In the genomic region with DNA sequence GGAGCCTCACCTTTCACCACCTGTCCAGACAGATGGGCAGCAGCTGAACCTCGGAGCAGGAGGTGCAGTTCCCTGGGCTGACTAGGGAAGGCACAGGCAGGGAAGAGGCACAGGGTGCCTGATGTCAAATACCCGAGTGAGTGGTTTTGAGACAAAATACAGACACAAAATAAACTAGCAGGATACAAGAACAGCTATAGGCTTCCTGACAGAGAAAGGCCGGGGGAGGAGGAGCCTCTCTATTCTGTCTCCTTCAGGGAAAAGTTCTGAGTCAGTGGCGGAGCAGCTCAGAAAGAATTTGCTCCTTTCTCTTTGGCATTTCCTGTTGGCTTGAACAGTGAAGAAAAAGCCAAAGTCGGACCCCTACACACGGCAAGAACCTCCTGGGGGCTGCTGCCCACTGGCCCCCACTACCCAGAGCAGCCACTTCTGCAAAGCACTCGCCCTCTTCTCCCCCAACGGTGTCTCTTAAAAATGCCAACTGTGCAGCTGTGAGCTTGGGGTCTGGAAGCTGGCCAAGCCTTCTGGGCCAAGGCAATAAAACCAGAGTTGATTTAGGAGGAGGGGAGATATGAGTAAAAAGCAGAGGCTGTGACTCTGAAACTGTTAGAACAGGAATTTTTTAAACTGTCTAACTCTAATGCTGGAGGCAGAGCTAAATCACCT, we compare ENCODE assay signal across 8 cellular contexts. TPM values are rescaled to one million over a fixed set of nuclear protein-coding genes. Genes with fewer than 3 reads are reported as not detected.
DNase-seq lines count a peak whose midpoint lies in the region; ATAC-seq, FAIRE-seq and TF ChIP-seq lines count a peak whose summit lies in the region.

No MANE protein-coding gene starts in this region.

- H3K9ac ChIP-seq in keratinocyte (ENCODE audit: control insufficient read depth, extremely low read depth, insufficient read depth, low read length): peak overlapping the region; percentile 13

- peaks cover 26% of the 10 kb centered on the region for H3K4me1 ChIP-seq in keratinocyte (ENCODE audit: control insufficient read depth, extremely low read depth, insufficient read depth, low read length)
- H3K4me1 ChIP-seq in testis: peaks cover 13% of the 10 kb centered on the region

- ATAC-seq in GM18520 (IDR thresholded peaks at IDR 0.05; ENCODE audit: unreplicated experiment) (no peak), GM18505 (IDR thresholded peaks at IDR 0.05; ENCODE audit: unreplicated experiment) (no peak)

- peak overlapping the region; percentile 28 for H3K27ac ChIP-seq in keratinocyte (ENCODE audit: control insufficient read depth, insufficient read depth, low read length)
- H3K27ac ChIP-seq in testis: peak overlapping the region in 1 of 2 donors; percentile 74

- H3K9me3 ChIP-seq in keratinocyte (ENCODE audit: control insufficient read depth, low read depth, low read length) (no peaks in the 10 kb centered on the region), testis (no peaks in the 10 kb centered on the region)

- DNase-seq in DMS79 (lab: John Stamatoyannopoulos, UW) (peak; percentile 54), NCI-H2029 treated with DMSO at 0.1 percent for 48 hours (lab: John Stamatoyannopoulos, UW) (peak; percentile 64), astrocyte of the spinal cord (ENCODE audit: low read depth, low spot score) (peak; percentile 98), keratinocyte (ENCODE audit: low read depth, low spot score) (no peak), testis (peak; percentile 72)
- DNase-seq in stimulated activated CD4-positive, alpha-beta T cell treated with anti-CD3 and anti-CD28 coated beads, Interleukin-4, amount 100 ng/mL, for 1 hour: no peak

- TF ChIP-seq POLR2A in testis (IDR thresholded peaks at IDR 0.05): no peak
- TF ChIP-seq POLR2A in GM18505 (IDR thresholded peaks at IDR 0.05; ENCODE audit: borderline replicate concordance, extremely low read depth, insufficient read depth, insufficient read length): no peak

- H2AFZ ChIP-seq in keratinocyte (ENCODE audit: control insufficient read depth, low read length): no peak overlapping the region

- dilution Hi-C loops in keratinocyte (cut with MboI; ENCODE audit: extremely low pct_ligation_motif_present, low sequenced_read_pairs): no loop called here

- H3K36me3 ChIP-seq in keratinocyte (ENCODE audit: control insufficient read depth in 2 of 2, extremely low read depth in 1 of 2, insufficient read depth in 2 of 2, low read length in 2 of 2): peaks cover 34 to 62% of the 10 kb centered on the region in 2 experiments
- no peaks in the 10 kb centered on the region for H3K36me3 ChIP-seq in testis (ENCODE audit: low read depth, missing control alignments)

- peaks cover 2% of the 10 kb centered on the region for H3K9me1 ChIP-seq in keratinocyte (ENCODE audit: control insufficient read depth, extremely low read depth, insufficient read depth, low read length)

- peak; percentile 78 for FAIRE-seq in keratinocyte (lab: Jason Lieb, UNC)

- in situ Hi-C loops in astrocyte of the spinal cord (cut with HindIII; ENCODE audit: low sequenced_read_pairs): no loop called here

- H4K20me1 ChIP-seq in keratinocyte (ENCODE audit: control insufficient read depth, extremely low read depth, insufficient read depth, low read length): peaks cover 3% of the 10 kb centered on the region

- H3K4me3 ChIP-seq in astrocyte of the spinal cord (ENCODE audit: low read depth, low read length) (no peak overlapping the region), keratinocyte (ENCODE audit: control insufficient read depth in 2 of 3, extremely low read depth in 1 of 3, insufficient read depth in 2 of 3, low read depth in 1 of 3, low read length in 3 of 3) (peak overlapping the region in 2 of 3 experiments; percentile 18 to 29), testis (no peak overlapping the region)

- H3K4me2 ChIP-seq in keratinocyte (ENCODE audit: control insufficient read depth, extremely low read depth, insufficient read depth, low read depth, low read length): peak overlapping the region; percentile 84

- 23 to 41% methylated on average over 8 of the region's 8 CpGs for WGBS in testis, 2 donors

- intact Hi-C loops in testis (cut with DNase I; ENCODE audit: low total_unique reads): no loop called here

- no peak for TF ChIP-seq CTCF in astrocyte of the spinal cord (IDR thresholded peaks at IDR 0.05; ENCODE audit: low read depth, low read length)
- TF ChIP-seq CTCF in keratinocyte (optimal IDR thresholded peaks at IDR 0.05 in 1 of 3, IDR thresholded peaks at IDR 0.05 in 1 of 3, conservative IDR thresholded peaks at IDR 0.05 in 1 of 3; ENCODE audit: extremely low read depth in 1 of 3, insufficient read depth in 2 of 3, low read length in 3 of 3): no peak
- no peak for TF ChIP-seq CTCF in testis (IDR thresholded peaks at IDR 0.05)

- no peaks in the 10 kb centered on the region for H3K27me3 ChIP-seq in keratinocyte (ENCODE audit: control insufficient read depth, extremely low read depth, insufficient read depth, low read length)
- no peaks in the 10 kb centered on the region for H3K27me3 ChIP-seq in testis

- H3K79me2 ChIP-seq in keratinocyte (ENCODE audit: control insufficient read depth, insufficient read depth, low read length): peaks cover 3% of the 10 kb centered on the region

RNA-seq across cellular contexts. Expression of gene FAAP100, which starts 14.4 kb away (rescaled TPM):
- polyA plus RNA-seq in keratinocyte (3.8 to 7.4 TPM (median 6.9 TPM) in 3 replicates), testis (ENCODE audit: insufficient read depth, low read depth, low replicate concordance) (17.6 TPM)
- 2.7 TPM for polyA plus RNA-seq in keratinocyte (2011; ENCODE audit: low read depth)
- polyA plus RNA-seq in keratinocyte (2011; cell fraction: cytosol; rRNA removed): 3.7 and 9.0 TPM in 2 replicates
- 13.2 and 18.1 TPM in 2 replicates for polyA plus RNA-seq in keratinocyte (2011; cell fraction: nucleus; rRNA removed)
- 8.1 and 11.7 TPM in 2 replicates for polyA plus RNA-seq in keratinocyte (2012; ENCODE audit: low replicate concordance)
- polyA minus RNA-seq in keratinocyte: 6.2 to 11.1 TPM (median 10.2 TPM) in 3 replicates
- polyA minus RNA-seq in keratinocyte (2011; cell fraction: cytosol; rRNA and poly(A)+ RNA removed): 16.1 TPM
- 14.0 and 14.1 TPM in 2 replicates for polyA minus RNA-seq in keratinocyte (2011; cell fraction: nucleus; rRNA and poly(A)+ RNA removed)
- 10 to 100 TPM; 42.6 to 45.8 TPM for total RNA-seq in testis

RNA-seq across cellular contexts. Expression of gene FSCN2, which starts 38.4 kb away (rescaled TPM):
- polyA plus RNA-seq in keratinocyte (not detected in 3 replicates), testis (ENCODE audit: insufficient read depth, low read depth, low replicate concordance) (0.37 TPM)
- not detected for polyA plus RNA-seq in keratinocyte (2011; ENCODE audit: low read depth)
- polyA plus RNA-seq in keratinocyte (2011; cell fraction: cytosol; rRNA removed): not detected in 2 replicates
- polyA plus RNA-seq in keratinocyte (2011; cell fraction: nucleus; rRNA removed): 0.09 and 0.19 TPM in 2 replicates
- not detected in 2 replicates for polyA plus RNA-seq in keratinocyte (2012; ENCODE audit: low replicate concordance)
- polyA minus RNA-seq in keratinocyte: not detected in 3 replicates
- polyA minus RNA-seq in keratinocyte (2011; cell fraction: cytosol; rRNA and poly(A)+ RNA removed): not detected
- 0.32 TPM in 1 of 2 replicates, not detected in the other for polyA minus RNA-seq in keratinocyte (2011; cell fraction: nucleus; rRNA and poly(A)+ RNA removed)
- total RNA-seq in testis: 1 to 10 TPM; 3.5 to 4.0 TPM

RNA-seq across cellular contexts. Expression of gene ACTG1, which starts 54.0 kb away (rescaled TPM):
- polyA plus RNA-seq in keratinocyte (1,003 to 6,215 TPM (median 1,867 TPM) in 3 replicates), testis (ENCODE audit: insufficient read depth, low read depth, low replicate concordance) (1,571 TPM)
- 5,158 TPM for polyA plus RNA-seq in keratinocyte (2011; ENCODE audit: low read depth)
- polyA plus RNA-seq in keratinocyte (2011; cell fraction: cytosol; rRNA removed): 3,252 and 7,102 TPM in 2 replicates
- polyA plus RNA-seq in keratinocyte (2011; cell fraction: nucleus; rRNA removed): 2,825 and 3,350 TPM in 2 replicates
- polyA plus RNA-seq in keratinocyte (2012; ENCODE audit: low replicate concordance): 3,253 and 4,565 TPM in 2 replicates
- 1,155 to 10,422 TPM (median 1,781 TPM) in 3 replicates for polyA minus RNA-seq in keratinocyte
- polyA minus RNA-seq in keratinocyte (2011; cell fraction: cytosol; rRNA and poly(A)+ RNA removed): 2,831 TPM
- polyA minus RNA-seq in keratinocyte (2011; cell fraction: nucleus; rRNA and poly(A)+ RNA removed): 951 and 1,249 TPM in 2 replicates
- total RNA-seq in testis: 1,000 to 10,000 TPM; 1,790 to 2,057 TPM

Comparison
In these comparisons a context has a peak if more than half of its experiments do, and no peak if none do; other contexts are left out.
1. DNase-seq: peak in DMS79 (single experiment), NCI-H2029 treated with DMSO at 0.1 percent for 48 hours (single experiment), astrocyte of the spinal cord (single experiment) and testis (single experiment); none in keratinocyte (single experiment) and stimulated activated CD4-positive, alpha-beta T cell treated with anti-CD3 and anti-CD28 coated beads, Interleukin-4, amount 100 ng/mL, for 1 hour (single experiment).
2. H3K4me3 ChIP-seq: peak in keratinocyte (2 of 3); none in astrocyte of the spinal cord (single experiment) and testis (0 of 2).